In the genomic region with DNA sequence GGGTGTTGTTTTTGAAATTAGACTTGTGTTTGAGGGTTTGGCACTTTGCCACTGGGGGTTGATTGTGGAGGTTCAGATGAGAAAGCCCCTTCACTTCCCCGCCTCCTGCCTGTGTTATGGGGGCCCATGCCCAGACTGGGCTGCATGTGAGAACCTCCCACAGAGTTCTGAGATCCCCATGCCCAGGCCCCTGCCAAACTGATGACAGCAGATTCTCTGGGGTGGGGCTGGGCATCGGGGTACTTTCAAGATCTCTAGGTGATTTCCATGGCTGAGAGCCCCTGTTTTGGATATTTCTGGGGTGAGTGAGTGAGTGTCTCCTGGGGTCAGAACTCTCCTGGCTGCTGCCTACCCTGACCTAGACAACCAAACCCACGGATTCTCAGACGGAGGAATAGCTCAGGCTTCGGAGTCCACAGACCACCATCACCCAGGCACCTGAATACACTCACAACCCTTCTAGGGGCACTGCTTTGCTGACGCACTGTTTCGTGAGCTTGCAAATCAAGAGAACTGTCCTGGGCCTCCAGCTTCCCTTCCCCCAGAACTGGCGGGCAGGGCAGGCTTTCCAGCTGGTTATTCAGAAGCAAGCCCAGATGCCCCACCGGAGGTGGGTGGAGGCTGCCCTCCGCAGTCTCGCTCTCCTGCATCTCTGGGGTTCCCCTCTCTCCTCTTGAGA, we compare ENCODE assay signal across 12 cellular contexts. TPM values are rescaled to one million over a fixed set of nuclear protein-coding genes. Genes with fewer than 3 reads are reported as not detected.
DNase-seq lines count a peak whose midpoint lies in the region; ATAC-seq and TF ChIP-seq lines count a peak whose summit lies in the region.
"Had no signal": no experiment of that assay in that cellular context is flagged by ENCODE, and none has a peak within 500 bp of the region (broad histone marks: within the 10 kb centered on the region; RNA-seq: fewer than 3 reads in every experiment).

No MANE protein-coding gene starts in this region.

- H3K9me3 ChIP-seq in left lung (no peaks in the 10 kb centered on the region), colonic mucosa (no peaks in the 10 kb centered on the region)
- H3K9me3 ChIP-seq: right atrium auricular region had no signal

- peak; percentile 16 to 34 for DNase-seq in activated CD4-positive, alpha-beta T cell treated with anti-CD3 and anti-CD28 coated beads, Interleukin-2, amount 50 U/mL, for 48 hours
- DNase-seq in activated CD4-positive, alpha-beta T cell treated with anti-CD3 and anti-CD28 coated beads for 4 hours, result no peak
- peak; percentile 34 for DNase-seq in activated naive CD8-positive, alpha-beta T cell treated with anti-CD3 and anti-CD28 coated beads, Interleukin-2, amount 50 U/mL, for 16 hours (ENCODE audit: low read depth, low spot score)
- peak; percentile 22 to 61 for DNase-seq in stimulated activated effector memory CD8-positive, alpha-beta T cell treated with anti-CD3 and anti-CD28 coated beads, Interleukin-12 subunit alpha, Interleukin-12 subunit beta, amount 100 ng/mL, for 72 hours (ENCODE audit: low spot score in 2 of 2)
- DNase-seq in left lung, result no peak
- no peak for DNase-seq in DMS79 (lab: John Stamatoyannopoulos, UW)
- DNase-seq in colonic mucosa, result no peak
- DNase-seq: mesendoderm, NCI-H2029 had no signal

- no peaks in the 10 kb centered on the region for H3K36me3 ChIP-seq in left lung
- no peaks in the 10 kb centered on the region for H3K36me3 ChIP-seq in colonic mucosa
- H3K36me3 ChIP-seq: right atrium auricular region had no signal

- TF ChIP-seq CTCF in left lung (IDR thresholded peaks at IDR 0.05), result no peak
- no peak for TF ChIP-seq CTCF in colonic mucosa (IDR thresholded peaks at IDR 0.05)

- H3K9ac ChIP-seq in colonic mucosa (ENCODE audit: low read depth in 2 of 2, low read length in 2 of 2), result no peak overlapping the region

- H3K4me3 ChIP-seq in left lung (no peak overlapping the region), colonic mucosa (no peak overlapping the region)
- H3K4me3 ChIP-seq: right atrium auricular region had no signal

- ATAC-seq in HG03439 (IDR thresholded peaks at IDR 0.05; ENCODE audit: unreplicated experiment) (peak; percentile 38), left lung (no peak)
- ATAC-seq in stimulated activated effector memory CD8-positive, alpha-beta T cell treated with anti-CD3 and anti-CD28 coated beads, Interleukin-12 subunit alpha, Interleukin-12 subunit beta, amount 100 ng/mL, for 72 hours, result peak; percentile 82

- H3K9me3 Mint-ChIP-seq in stimulated activated effector memory CD8-positive, alpha-beta T cell treated with anti-CD3 and anti-CD28 coated beads, Interleukin-12 subunit alpha, Interleukin-12 subunit beta, amount 100 ng/mL, for 72 hours, result no peaks in the 10 kb centered on the region
- H3K9me3 Mint-ChIP-seq: dendritic cell treated with granulocyte-macrophage colony-stimulating factor and Interleukin-4, amounts not matched to agents 40 ng/mL and 50 ng/mL, for 4 days had no signal

- H3K27ac ChIP-seq in left lung, result no peak overlapping the region
- no peak overlapping the region for H3K27ac ChIP-seq in colonic mucosa
- H3K27ac ChIP-seq: right atrium auricular region had no signal

- H3K4me1 ChIP-seq in left lung, result peaks cover 0 to 4% of the 10 kb centered on the region in 2 donors
- peaks cover 6% of the 10 kb centered on the region for H3K4me1 ChIP-seq in colonic mucosa
- H3K4me1 ChIP-seq: right atrium auricular region had no signal

- H3K27ac Mint-ChIP-seq in stimulated activated effector memory CD8-positive, alpha-beta T cell treated with anti-CD3 and anti-CD28 coated beads, Interleukin-12 subunit alpha, Interleukin-12 subunit beta, amount 100 ng/mL, for 72 hours, result peak overlapping the region; percentile 77
- H3K27ac Mint-ChIP-seq: dendritic cell treated with granulocyte-macrophage colony-stimulating factor and Interleukin-4, amounts not matched to agents 40 ng/mL and 50 ng/mL, for 4 days had no signal

- peak overlapping the region; percentile 48 for H3K4me3 Mint-ChIP-seq in stimulated activated effector memory CD8-positive, alpha-beta T cell treated with anti-CD3 and anti-CD28 coated beads, Interleukin-12 subunit alpha, Interleukin-12 subunit beta, amount 100 ng/mL, for 72 hours
- H3K4me3 Mint-ChIP-seq: dendritic cell treated with granulocyte-macrophage colony-stimulating factor and Interleukin-4, amounts not matched to agents 40 ng/mL and 50 ng/mL, for 4 days had no signal

- H3K36me3 Mint-ChIP-seq in stimulated activated effector memory CD8-positive, alpha-beta T cell treated with anti-CD3 and anti-CD28 coated beads, Interleukin-12 subunit alpha, Interleukin-12 subunit beta, amount 100 ng/mL, for 72 hours, result no peaks in the 10 kb centered on the region

- peaks cover 27% of the 10 kb centered on the region for H3K4me1 Mint-ChIP-seq in stimulated activated effector memory CD8-positive, alpha-beta T cell treated with anti-CD3 and anti-CD28 coated beads, Interleukin-12 subunit alpha, Interleukin-12 subunit beta, amount 100 ng/mL, for 72 hours

- intact Hi-C loops in left lung (cut with DNase I) (no loop called here), colonic mucosa (cut with DNase I) (no loop called here)

- peaks cover 0 to 6% of the 10 kb centered on the region in 2 donors for H3K27me3 ChIP-seq in left lung
- H3K27me3 ChIP-seq in colonic mucosa, result no peaks in the 10 kb centered on the region
- H3K27me3 ChIP-seq: right atrium auricular region had no signal

RNA-seq across cellular contexts. Expression of a gene that starts 6.3 kb away (rescaled TPM):
- 1 to 10 TPM in 1 of 2 donors, under 1 TPM in 1; 0.99 to 1.6 TPM for total RNA-seq in left lung
- 100 to 1,000 TPM in 1 of 2 donors, 10 to 100 TPM in 1; 67.9 to 154 TPM for total RNA-seq in colonic mucosa
- total RNA-seq: right atrium auricular region had no signal

Comparison
In these comparisons a context has a peak if more than half of its experiments do, and no peak if none do; other contexts are left out.
1. DNase-seq: peak in activated CD4-positive, alpha-beta T cell treated with anti-CD3 and anti-CD28 coated beads, Interleukin-2, amount 50 U/mL, for 48 hours (2 of 2), activated naive CD8-positive, alpha-beta T cell treated with anti-CD3 and anti-CD28 coated beads, Interleukin-2, amount 50 U/mL, for 16 hours (single experiment) and stimulated activated effector memory CD8-positive, alpha-beta T cell treated with anti-CD3 and anti-CD28 coated beads, Interleukin-12 subunit alpha, Interleukin-12 subunit beta, amount 100 ng/mL, for 72 hours (2 of 2); none in activated CD4-positive, alpha-beta T cell treated with anti-CD3 and anti-CD28 coated beads for 4 hours (0 of 2), left lung (0 of 2), DMS79 (single experiment) and colonic mucosa (single experiment).
2. RNA of a gene that starts 6.3 kb away (total RNA-seq): 67.9 to 154 TPM in colonic mucosa; 0.99 to 1.6 TPM in left lung; every median in the first group is over 10 times any median in the second.